ENCODE assay signal across 28 cellular contexts in genomic region chr12:95804296-95804695, GRCh38. TPM values are rescaled to one million over a fixed set of nuclear protein-coding genes. Genes with fewer than 3 reads are reported as not detected.
"Had no signal": no experiment of that assay in that cellular context is flagged by ENCODE, and none has a peak within 500 bp of the region (broad histone marks: within the 10 kb centered on the region; RNA-seq: fewer than 3 reads in every experiment).

No MANE protein-coding gene starts in this region.

- H3K4me1 ChIP-seq: psoas muscle, right atrium auricular region had no signal

- H3K4me3 ChIP-seq: body of pancreas, esophagus muscularis mucosa, ovary, psoas muscle, right atrium auricular region, stomach, suprapubic skin, tibial nerve had no signal

- H3K9me3 ChIP-seq: body of pancreas, esophagus muscularis mucosa, ovary, psoas muscle, right atrium auricular region, stomach, suprapubic skin, tibial nerve had no signal

- H3K27ac ChIP-seq: ovary, psoas muscle, right atrium auricular region, tibial nerve, VCaP had no signal

- ATAC-seq: activated CD4-positive, CD25-positive, alpha-beta regulatory T cell treated with anti-CD3 and anti-CD28 coated beads, Interleukin-2, amount 50 U/mL, for 24 hours; activated CD8-positive, alpha-beta memory T cell treated with anti-CD3 and anti-CD28 coated beads, Interleukin-2, amount 10 ng/mL, durations not matched to agents 7 days and 5 days; activated CD8-positive, alpha-beta T cell treated with anti-CD3 and anti-CD28 coated beads for 36 hours; activated naive CD8-positive, alpha-beta T cell treated with anti-CD3 and anti-CD28 coated beads, Interleukin-2, amount 50 U/mL, for 24 hours; body of pancreas; left ventricle myocardium superior; naive thymus-derived CD8-positive, alpha-beta T cell; psoas muscle; stimulated activated memory B cell treated with anti-CD40 and anti-IgM and Interleukin-4, amounts not matched to agents 10 μg/mL and 1 μg/mL and 100 μg/mL, for 72 hours had no signal

- FAIRE-seq: small intestine had no signal

- H3K36me3 ChIP-seq: esophagus muscularis mucosa, ovary, right atrium auricular region, stomach, suprapubic skin, tibial nerve had no signal

- DNase-seq: activated CD4-positive, alpha-beta T cell treated with anti-CD3 and anti-CD28 coated beads, Interleukin-2, amount 10 ng/mL, durations not matched to agents 24 days and 14 days; activated CD8-positive, alpha-beta memory T cell treated with anti-CD3 and anti-CD28 coated beads, Interleukin-2, amount 10 ng/mL, durations not matched to agents 7 days and 5 days; activated CD8-positive, alpha-beta T cell treated with anti-CD3 and anti-CD28 coated beads for 36 hours; activated effector memory CD4-positive, alpha-beta T cell treated with anti-CD3 and anti-CD28 coated beads, Interleukin-2, amount 50 U/mL, for 16 hours; activated naive CD4-positive, alpha-beta T cell treated with anti-CD3 and anti-CD28 coated beads, Interleukin-2, amount 10 ng/mL, durations not matched to agents 7 days and 5 days; activated naive CD8-positive, alpha-beta T cell treated with anti-CD3 and anti-CD28 coated beads, Interleukin-2, amount 50 U/mL, for 24 hours; activated T-cell treated with anti-CD3 and anti-CD28 coated beads for 4 hours; body of pancreas; dermis blood vessel endothelial cell; effector CD8-positive, alpha-beta T cell; glutamatergic neuron; hippocampal formation; kidney glomerular epithelial cell; left ventricle myocardium superior; mammary epithelial cell; naive thymus-derived CD8-positive, alpha-beta T cell; ovary; psoas muscle; small intestine; stimulated activated CD4-positive, alpha-beta T cell treated with anti-CD3 and anti-CD28 coated beads, Interleukin-2, amount 100 ng/mL, for 24 hours; stomach had no signal

- H3K27me3 ChIP-seq: body of pancreas, esophagus muscularis mucosa, ovary, right atrium auricular region, stomach, suprapubic skin, tibial nerve had no signal

RNA-seq across cellular contexts. Expression of gene NTN4, which starts 13.7 kb away (rescaled TPM):
- total RNA-seq: activated CD4-positive, alpha-beta T cell treated with anti-CD3 and anti-CD28 coated beads, Interleukin-2, amount 10 ng/mL, durations not matched to agents 24 days and 14 days; activated CD8-positive, alpha-beta memory T cell treated with anti-CD3 and anti-CD28 coated beads, Interleukin-2, amount 10 ng/mL, durations not matched to agents 7 days and 5 days; activated CD8-positive, alpha-beta T cell treated with anti-CD3 and anti-CD28 coated beads for 36 hours; naive thymus-derived CD8-positive, alpha-beta T cell had no signal
- polyA plus RNA-seq: naive thymus-derived CD8-positive, alpha-beta T cell had no signal
